8 cellular contexts compared by ENCODE assay signal in genomic region chr5:72109051-72109411, GRCh38. TPM values are rescaled to one million over a fixed set of nuclear protein-coding genes. Genes with fewer than 3 reads are reported as not detected.
DNase-seq lines count a peak whose midpoint lies in the region; TF ChIP-seq lines count a peak whose summit lies in the region.

No MANE protein-coding gene starts in this region.

- no peak for TF ChIP-seq CTCF in ascending aorta (IDR thresholded peaks at IDR 0.05)
- TF ChIP-seq CTCF in kidney epithelial cell (IDR thresholded peaks at IDR 0.05; ENCODE audit: insufficient read depth, low read length, poor library complexity, severe bottlenecking), result no peak
- TF ChIP-seq CTCF in suprapubic skin (IDR thresholded peaks at IDR 0.05), result no peak

- intact Hi-C loops in ascending aorta (cut with DNase I), result loop anchor here (2.0 to 10.0 kb wide), 5 partner anchors 24 to 524 kb away; partner anchors contain the start of gene MCCC2

- H3K9me3 ChIP-seq in ascending aorta (no peaks in the 10 kb centered on the region), suprapubic skin (no peaks in the 10 kb centered on the region)

- H3K27ac ChIP-seq in ascending aorta, result peak overlapping the region; percentile 94 to 97
- H3K27ac ChIP-seq in suprapubic skin, result peak overlapping the region; percentile 90

- H3K4me3 Mint-ChIP-seq in T-helper 2 cell treated with Interferon-gamma antibody and Interleukin-4, amounts not matched to agents 5 μg/mL and 100 μg/mL, for 36 hours, result peak overlapping the region; percentile 67

- H3K4me1 ChIP-seq in ascending aorta (peaks cover 0 to 19% of the 10 kb centered on the region in 2 donors), suprapubic skin (peaks cover 20% of the 10 kb centered on the region)

- WGBS in suprapubic skin, result 2% methylated on average over 2 of the region's 2 CpGs

- in situ Hi-C loops in ACHN (cut with HindIII; ENCODE audit: low pct_ligation_motif_present, low pct_unique_long_range_greater_than_20kb, low sequenced_read_pairs), result no loop called here

- H3K27me3 Mint-ChIP-seq in T-helper 2 cell treated with Interferon-gamma antibody and Interleukin-4, amounts not matched to agents 5 μg/mL and 100 μg/mL, for 36 hours (ENCODE audit: low read depth), result peaks cover 76% of the 10 kb centered on the region

- H3K36me3 Mint-ChIP-seq in T-helper 2 cell treated with Interferon-gamma antibody and Interleukin-4, amounts not matched to agents 5 μg/mL and 100 μg/mL, for 36 hours (ENCODE audit: low read depth), result no peaks in the 10 kb centered on the region

- H3K27me3 ChIP-seq in ascending aorta (no peaks in the 10 kb centered on the region), kidney epithelial cell (ENCODE audit: control insufficient read depth, insufficient read depth, low read length) (peaks cover 2% of the 10 kb centered on the region), suprapubic skin (peaks cover 23% of the 10 kb centered on the region)

- H3K36me3 ChIP-seq in ascending aorta, result no peaks in the 10 kb centered on the region
- H3K36me3 ChIP-seq in kidney epithelial cell (ENCODE audit: control insufficient read depth, insufficient read depth, low read length), result no peaks in the 10 kb centered on the region
- H3K36me3 ChIP-seq in suprapubic skin, result no peaks in the 10 kb centered on the region

- no peak for TF ChIP-seq POLR2A in suprapubic skin (IDR thresholded peaks at IDR 0.05)

- no peak for DNase-seq in T-helper 2 cell treated with Interferon-gamma antibody and Interleukin-4, amounts not matched to agents 5 μg/mL and 100 μg/mL, for 36 hours (ENCODE audit: low spot score)
- DNase-seq in T-helper 2 cell (no peak), ascending aorta (ENCODE audit: low spot score in 2 of 2) (no peak), kidney epithelial cell (ENCODE audit: low read depth) (no peak), suprapubic skin (ENCODE audit: low spot score in 2 of 2) (no peak), NCI-H1092 treated with DMSO at 0.1 percent for 48 hours (lab: John Stamatoyannopoulos, UW) (no peak), ACHN (no peak), SHP77 (lab: John Stamatoyannopoulos, UW) (no peak)

- H3K4me1 Mint-ChIP-seq in T-helper 2 cell treated with Interferon-gamma antibody and Interleukin-4, amounts not matched to agents 5 μg/mL and 100 μg/mL, for 36 hours (ENCODE audit: low read depth), result peaks cover 5% of the 10 kb centered on the region

- TF ChIP-seq EP300 in suprapubic skin (IDR thresholded peaks at IDR 0.05), result no peak

- H3K9me3 Mint-ChIP-seq in T-helper 2 cell treated with Interferon-gamma antibody and Interleukin-4, amounts not matched to agents 5 μg/mL and 100 μg/mL, for 36 hours, result no peaks in the 10 kb centered on the region

- H3K27ac Mint-ChIP-seq in T-helper 2 cell treated with Interferon-gamma antibody and Interleukin-4, amounts not matched to agents 5 μg/mL and 100 μg/mL, for 36 hours, result no peak overlapping the region

- peak overlapping the region; percentile 72 to 94 for H3K4me3 ChIP-seq in ascending aorta
- peak overlapping the region; percentile 96 for H3K4me3 ChIP-seq in kidney epithelial cell (ENCODE audit: low read depth, low read length)
- peak overlapping the region; percentile 65 for H3K4me3 ChIP-seq in suprapubic skin

RNA-seq across cellular contexts. Expression of gene MAP1B, which starts 1.8 kb away (rescaled TPM):
- total RNA-seq in ascending aorta (1,059 TPM), kidney epithelial cell (136 and 295 TPM in 2 replicates), suprapubic skin (100 to 1,000 TPM in 1 of 4 donors, 10 to 100 TPM in 3; 38.1 to 172 (median 67.5) TPM)
